11 cellular contexts compared by ENCODE assay signal in the genomic region with DNA sequence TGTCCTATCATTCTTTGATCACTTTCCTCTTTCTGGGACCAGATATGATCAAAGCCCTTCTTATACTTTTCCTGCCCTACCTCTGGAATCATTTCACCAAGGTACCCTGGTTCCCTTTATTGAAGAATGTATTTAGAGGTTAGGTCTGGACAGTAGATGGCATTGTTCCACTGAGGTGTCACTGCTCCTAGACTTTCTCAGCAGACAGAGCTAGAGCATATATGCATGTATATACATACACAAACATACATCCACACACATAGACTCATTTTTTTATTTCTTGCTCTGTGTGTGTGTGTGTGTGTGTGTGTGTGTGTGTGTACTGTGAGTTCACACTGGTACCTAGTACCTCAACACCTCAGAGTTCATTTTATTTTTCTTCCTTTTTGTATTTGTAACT. TPM values are rescaled to one million over a fixed set of nuclear protein-coding genes. Genes with fewer than 3 reads are reported as not detected.
DNase-seq lines count a peak whose midpoint lies in the region; ATAC-seq and TF ChIP-seq lines count a peak whose summit lies in the region.
"Had no signal": no experiment of that assay in that cellular context is flagged by ENCODE, and none has a peak within 500 bp of the region (broad histone marks: within the 10 kb centered on the region; RNA-seq: fewer than 3 reads in every experiment).

No MANE protein-coding gene starts in this region.

- H3K27me3 ChIP-seq in BE2C (no peaks in the 10 kb centered on the region), sigmoid colon (no peaks in the 10 kb centered on the region), ovary (no peaks in the 10 kb centered on the region)

- H3K27ac ChIP-seq in sigmoid colon (no peak overlapping the region), ovary (no peak overlapping the region)
- H3K27ac ChIP-seq: left ventricle myocardium inferior had no signal

- no peaks in the 10 kb centered on the region for H3K4me1 ChIP-seq in BE2C
- no peaks in the 10 kb centered on the region for H3K4me1 ChIP-seq in sigmoid colon
- no peaks in the 10 kb centered on the region for H3K4me1 ChIP-seq in ovary (ENCODE audit: insufficient read depth)

- no peak for ATAC-seq in HG03571 (IDR thresholded peaks at IDR 0.05; ENCODE audit: unreplicated experiment)

- no peaks in the 10 kb centered on the region for H3K9me3 ChIP-seq in BE2C
- no peaks in the 10 kb centered on the region for H3K9me3 ChIP-seq in sigmoid colon
- no peaks in the 10 kb centered on the region for H3K9me3 ChIP-seq in ovary
- H3K9me3 ChIP-seq: left ventricle myocardium inferior had no signal

- intact Hi-C loops in sigmoid colon (cut with DNase I), result no loop called here
- intact Hi-C loops in ovary (cut with DNase I), result no loop called here

- TF ChIP-seq POLR2A in sigmoid colon (IDR thresholded peaks at IDR 0.05) (no peak), ovary (IDR thresholded peaks at IDR 0.05) (no peak)

- peak; percentile 40 for TF ChIP-seq CTCF in BE2C (IDR thresholded peaks at IDR 0.05; ENCODE audit: low read depth, low read length)
- no peak for TF ChIP-seq CTCF in GM20000 (IDR thresholded peaks at IDR 0.05; ENCODE audit: extremely low read depth, missing control alignments)
- no peak for TF ChIP-seq CTCF in sigmoid colon (IDR thresholded peaks at IDR 0.05)
- TF ChIP-seq CTCF in ovary (IDR thresholded peaks at IDR 0.05), result no peak

- H3K36me3 ChIP-seq in BE2C (no peaks in the 10 kb centered on the region), sigmoid colon (no peaks in the 10 kb centered on the region), ovary (no peaks in the 10 kb centered on the region)
- H3K36me3 ChIP-seq: left ventricle myocardium inferior had no signal

- DNase-seq in BE2C (no peak), GM20000 (ENCODE audit: low spot score) (peak; percentile 14), OCI-M1 (lab: John Stamatoyannopoulos, UW) (peak; percentile 78), globus pallidus (ENCODE audit: low spot score) (peak; percentile 36), sigmoid colon (no peak), ovary (no peak)
- no peak for DNase-seq in stimulated activated CD4-positive, alpha-beta T cell treated with anti-CD3 and anti-CD28 coated beads, Interleukin-2, amount 100 ng/mL, for 24 hours
- DNase-seq: activated CD4-positive, alpha-beta memory T cell treated with anti-CD3 and anti-CD28 coated beads, Interleukin-2, amount 10 ng/mL, durations not matched to agents 7 days and 5 days; left ventricle myocardium inferior; stimulated activated CD4-positive, alpha-beta T cell treated with anti-CD3 and anti-CD28 coated beads, Interleukin-2, amount 100 ng/mL, for 48 hours had no signal

- H3K4me3 ChIP-seq in BE2C (ENCODE audit: low read depth, low read length) (no peak overlapping the region), sigmoid colon (no peak overlapping the region), ovary (no peak overlapping the region)
- H3K4me3 ChIP-seq: left ventricle myocardium inferior had no signal

- no peak for TF ChIP-seq EP300 in sigmoid colon (IDR thresholded peaks at IDR 0.05)
- TF ChIP-seq EP300 in ovary (IDR thresholded peaks at IDR 0.05), result no peak

RNA-seq across cellular contexts. Expression of a gene that starts 40.9 kb away (rescaled TPM):
- polyA plus RNA-seq in BE2C (2012; ENCODE audit: insufficient read depth, insufficient read length, low read depth), result 38.8 TPM
- total RNA-seq in sigmoid colon (10 to 100 TPM; 62.0 to 86.4 (median 73.6) TPM), ovary (10 to 100 TPM; 40.7 to 78.7 (median 71.8) TPM)
- polyA plus RNA-seq in sigmoid colon (10 to 100 TPM; 10.2 to 30.2 (median 12.3) TPM), ovary (100 to 1,000 TPM in 1 of 2 donors, 10 to 100 TPM in 1; 43.3 to 178 TPM)

Comparison
In these comparisons a context has a peak if more than half of its experiments do, and no peak if none do; other contexts are left out.
1. DNase-seq: peak in GM20000 (single experiment), OCI-M1 (single experiment) and globus pallidus (single experiment); none in BE2C (single experiment), sigmoid colon (single experiment), ovary (0 of 5) and stimulated activated CD4-positive, alpha-beta T cell treated with anti-CD3 and anti-CD28 coated beads, Interleukin-2, amount 100 ng/mL, for 24 hours (0 of 2).